In genomic region chr18:77130229-77131099, GRCh38 we compare ENCODE assay signal across 8 cellular contexts. TPM values are rescaled to one million over a fixed set of nuclear protein-coding genes. Genes with fewer than 3 reads are reported as not detected.
DNase-seq lines count a peak whose midpoint lies in the region; ATAC-seq, FAIRE-seq and TF ChIP-seq lines count a peak whose summit lies in the region.

No MANE protein-coding gene starts in this region.

- H3K27me3 ChIP-seq in keratinocyte (ENCODE audit: control insufficient read depth, extremely low read depth, insufficient read depth, low read length) (no peaks in the 10 kb centered on the region), tibial artery (no peaks in the 10 kb centered on the region)

- no peaks in the 10 kb centered on the region for H4K20me1 ChIP-seq in keratinocyte (ENCODE audit: control insufficient read depth, extremely low read depth, insufficient read depth, low read length)

- H3K9me1 ChIP-seq in keratinocyte (ENCODE audit: control insufficient read depth, extremely low read depth, insufficient read depth, low read length): no peaks in the 10 kb centered on the region

- H3K4me3 ChIP-seq in keratinocyte (ENCODE audit: control insufficient read depth in 2 of 3, extremely low read depth in 1 of 3, insufficient read depth in 2 of 3, low read depth in 1 of 3, low read length in 3 of 3) (peak overlapping the region; percentile 62 to 89 (median 71)), tibial artery (peak overlapping the region; percentile 69 to 91)

- peaks cover 44% of the 10 kb centered on the region for H3K36me3 Mint-ChIP-seq in activated naive CD4-positive, alpha-beta T cell treated with anti-CD3 and anti-CD28 coated beads, Interleukin-2, amount 10 ng/mL, durations not matched to agents 7 days and 5 days

- H3K36me3 ChIP-seq in keratinocyte (ENCODE audit: control insufficient read depth in 2 of 2, extremely low read depth in 1 of 2, insufficient read depth in 2 of 2, low read length in 2 of 2): peaks cover 0 to 3% of the 10 kb centered on the region in 2 experiments
- H3K36me3 ChIP-seq in tibial artery: no peaks in the 10 kb centered on the region

- CTCF ChIA-PET in activated naive CD4-positive, alpha-beta T cell treated with anti-CD3 and anti-CD28 coated beads, Interleukin-2, amount 10 ng/mL, durations not matched to agents 7 days and 5 days (lab: Charles Lee): interaction anchor here (1.0 to 1.7 kb wide), 4 partner anchors 9 to 147 kb away, joined by 3 to 6 read pairs (median 4); no protein-coding TSS in a partner anchor

- ATAC-seq in HG02840 (IDR thresholded peaks at IDR 0.05; ENCODE audit: low FRiP score, unreplicated experiment): no peak

- dilution Hi-C loops in keratinocyte (cut with MboI; ENCODE audit: extremely low pct_ligation_motif_present, low sequenced_read_pairs): no loop called here

- H3K4me3 Mint-ChIP-seq in activated naive CD4-positive, alpha-beta T cell treated with anti-CD3 and anti-CD28 coated beads, Interleukin-2, amount 10 ng/mL, durations not matched to agents 7 days and 5 days: peak overlapping the region; percentile 95

- no peak for FAIRE-seq in keratinocyte (lab: Jason Lieb, UNC)

- peak; percentile 32 for DNase-seq in activated T-cell treated with anti-CD3 and anti-CD28 coated beads, Interleukin-2, amount 50 U/mL, for 1 hour
- DNase-seq in activated T-cell treated with anti-CD3 and anti-CD28 coated beads for 4 hours (no peak), keratinocyte (ENCODE audit: low read depth, low spot score) (no peak), tibial artery (no peak), dedifferentiated amniotic fluid mesenchymal stem cell (ENCODE audit: extremely low spot score) (no peak), NCI-H226 (no peak)
- no peak for DNase-seq in activated naive CD4-positive, alpha-beta T cell treated with anti-CD3 and anti-CD28 coated beads, Interleukin-2, amount 10 ng/mL, durations not matched to agents 7 days and 5 days

- intact Hi-C loops in tibial artery (cut with DNase I; ENCODE audit: low total_unique reads): loop anchor here (5.0 kb wide), 2 partner anchors 63 to 72 kb away; no protein-coding TSS in a partner anchor

- peaks cover 77% of the 10 kb centered on the region for H3K4me1 Mint-ChIP-seq in activated naive CD4-positive, alpha-beta T cell treated with anti-CD3 and anti-CD28 coated beads, Interleukin-2, amount 10 ng/mL, durations not matched to agents 7 days and 5 days

- H3K9ac ChIP-seq in keratinocyte (ENCODE audit: control insufficient read depth, extremely low read depth, insufficient read depth, low read length): peak overlapping the region; percentile 81

- peak overlapping the region; percentile 94 for H3K27ac ChIP-seq in keratinocyte (ENCODE audit: control insufficient read depth, insufficient read depth, low read length)
- H3K27ac ChIP-seq in tibial artery: peak overlapping the region; percentile 90 to 98

- TF ChIP-seq CTCF in keratinocyte (optimal IDR thresholded peaks at IDR 0.05 in 1 of 3, IDR thresholded peaks at IDR 0.05 in 1 of 3, conservative IDR thresholded peaks at IDR 0.05 in 1 of 3; ENCODE audit: extremely low read depth in 1 of 3, insufficient read depth in 2 of 3, low read length in 3 of 3) (no peak), tibial artery (IDR thresholded peaks at IDR 0.05) (no peak)

- H3K27me3 Mint-ChIP-seq in activated naive CD4-positive, alpha-beta T cell treated with anti-CD3 and anti-CD28 coated beads, Interleukin-2, amount 10 ng/mL, durations not matched to agents 7 days and 5 days: no peaks in the 10 kb centered on the region

- peak overlapping the region; percentile 72 for H3K4me2 ChIP-seq in keratinocyte (ENCODE audit: control insufficient read depth, extremely low read depth, insufficient read depth, low read depth, low read length)

- H2AFZ ChIP-seq in keratinocyte (ENCODE audit: control insufficient read depth, low read length): no peak overlapping the region

- no peaks in the 10 kb centered on the region for H3K9me3 ChIP-seq in keratinocyte (ENCODE audit: control insufficient read depth, low read depth, low read length)
- H3K9me3 ChIP-seq in tibial artery: no peaks in the 10 kb centered on the region

- peaks cover 39% of the 10 kb centered on the region for H3K79me2 ChIP-seq in keratinocyte (ENCODE audit: control insufficient read depth, insufficient read depth, low read length)

- H3K27ac Mint-ChIP-seq in activated naive CD4-positive, alpha-beta T cell treated with anti-CD3 and anti-CD28 coated beads, Interleukin-2, amount 10 ng/mL, durations not matched to agents 7 days and 5 days: peak overlapping the region; percentile 96

- no peaks in the 10 kb centered on the region for H3K9me3 Mint-ChIP-seq in activated naive CD4-positive, alpha-beta T cell treated with anti-CD3 and anti-CD28 coated beads, Interleukin-2, amount 10 ng/mL, durations not matched to agents 7 days and 5 days

- H3K4me1 ChIP-seq in keratinocyte (ENCODE audit: control insufficient read depth, extremely low read depth, insufficient read depth, low read length) (peaks cover 49% of the 10 kb centered on the region), tibial artery (peaks cover 0 to 57% (median 23%) of the 10 kb centered on the region in 4 donors)

RNA-seq across cellular contexts. Expression of gene MBP, which starts 2.1 kb away (rescaled TPM):
- polyA plus RNA-seq in keratinocyte: 30.7 to 38.7 TPM (median 35.6 TPM) in 3 replicates
- polyA plus RNA-seq in keratinocyte (2011; ENCODE audit: low read depth): 38.5 TPM
- polyA plus RNA-seq in keratinocyte (2011; cell fraction: cytosol; rRNA removed): 30.1 and 40.6 TPM in 2 replicates
- polyA plus RNA-seq in keratinocyte (2011; cell fraction: nucleus; rRNA removed): 39.0 and 41.5 TPM in 2 replicates
- polyA plus RNA-seq in keratinocyte (2012; ENCODE audit: low replicate concordance): 25.6 and 33.7 TPM in 2 replicates
- 49.5 to 66.1 TPM (median 52.8 TPM) in 3 replicates for polyA minus RNA-seq in keratinocyte
- polyA minus RNA-seq in keratinocyte (2011; cell fraction: cytosol; rRNA and poly(A)+ RNA removed): 49.3 TPM
- polyA minus RNA-seq in keratinocyte (2011; cell fraction: nucleus; rRNA and poly(A)+ RNA removed): 33.8 and 64.1 TPM in 2 replicates
